In the genomic region with DNA sequence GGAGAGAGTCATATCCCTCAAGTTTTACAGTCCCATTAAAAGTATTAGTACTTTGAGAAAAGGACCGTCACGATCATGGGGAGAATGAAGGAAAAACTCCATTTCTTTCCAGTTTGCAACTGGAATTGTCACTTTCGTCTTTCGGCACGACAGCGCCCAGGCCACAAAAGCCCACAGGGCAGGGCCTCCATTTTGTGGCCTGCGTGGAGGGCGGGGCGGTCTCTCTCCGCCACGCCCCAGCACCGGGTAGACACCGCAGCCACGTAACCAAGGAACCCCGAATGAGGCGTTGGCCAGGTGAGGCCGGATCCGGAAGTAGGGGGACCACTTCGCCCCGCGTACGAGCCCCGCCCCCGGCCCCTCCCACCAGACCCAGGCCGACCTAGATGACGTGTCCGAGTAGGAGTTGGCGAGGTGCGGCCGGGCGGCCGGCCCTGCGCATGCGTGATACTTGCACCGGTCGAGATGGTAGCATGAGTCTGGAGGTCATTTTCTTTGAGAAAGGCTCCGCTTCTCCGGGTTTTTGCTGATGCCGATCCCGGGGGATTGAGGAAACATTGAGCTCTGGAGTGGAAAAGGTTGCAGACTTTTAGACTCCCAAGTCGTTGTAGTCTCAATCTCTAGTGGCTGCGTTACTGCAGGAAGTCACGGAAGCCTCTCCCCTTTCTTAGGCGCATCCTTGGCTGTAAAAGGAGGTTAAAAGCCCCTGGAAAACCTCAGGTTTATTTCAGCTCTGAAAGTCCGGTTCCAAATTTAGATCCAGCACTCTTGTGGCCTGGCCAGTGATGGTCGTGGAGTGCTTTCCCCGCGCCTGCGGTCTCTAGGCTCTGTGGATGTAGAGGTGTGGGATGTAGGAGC, we compare ENCODE assay signal across 8 cellular contexts. TPM values are rescaled to one million over a fixed set of nuclear protein-coding genes. Genes with fewer than 3 reads are reported as not detected.
DNase-seq lines count a peak whose midpoint lies in the region; ATAC-seq and TF ChIP-seq lines count a peak whose summit lies in the region.

No MANE protein-coding gene starts in this region.

- WGBS in hepatocyte (ENCODE audit: low lambda C conversion rate, missing lambda C conversion rate), result 8% methylated on average over 43 of the region's 49 CpGs
- WGBS in aorta, 2 donors, result 4 to 6% methylated on average over 43 to 49 of the region's 49 CpGs

- peaks cover 24% of the 10 kb centered on the region for H3K79me2 ChIP-seq in hepatocyte

- H3K4me2 ChIP-seq in hepatocyte, result peak overlapping the region; percentile 81

- DNase-seq in NCI-H2029 (lab: John Stamatoyannopoulos, UW) (peak; percentile 87), T-helper 9 cell (peak; percentile 94), astrocyte of the hippocampus (ENCODE audit: low read depth, low spot score) (peak; percentile 99), hepatocyte (ENCODE audit: low spot score) (peak; percentile 99), aorta (peak; percentile 98)

- H3K36me3 ChIP-seq in hepatocyte (replicated peaks; ENCODE audit: insufficient read depth, low read depth) (no peaks in the 10 kb centered on the region), rectal smooth muscle tissue (ENCODE audit: control insufficient read depth, insufficient read depth, low read length) (no peaks in the 10 kb centered on the region), aorta (ENCODE audit: control insufficient read depth in 1 of 2, insufficient read depth in 2 of 2, low read length in 1 of 2) (no peaks in the 10 kb centered on the region)

- H3K27me3 ChIP-seq in hepatocyte (no peaks in the 10 kb centered on the region), rectal smooth muscle tissue (ENCODE audit: control insufficient read depth, insufficient read depth, low read length) (no peaks in the 10 kb centered on the region), aorta (ENCODE audit: control insufficient read depth in 1 of 2, insufficient read depth in 2 of 2, low read length in 1 of 2) (no peaks in the 10 kb centered on the region)

- H4K20me1 ChIP-seq in hepatocyte (ENCODE audit: insufficient read depth, poor library complexity, severe bottlenecking), result peaks cover 10% of the 10 kb centered on the region

- peak overlapping the region; percentile 90 for H3K27ac ChIP-seq in hepatocyte
- H3K27ac ChIP-seq in rectal smooth muscle tissue (ENCODE audit: low read depth, low read length), result peak overlapping the region; percentile 81
- H3K27ac ChIP-seq in aorta (ENCODE audit: low read depth in 1 of 2, low read length in 2 of 2), result peak overlapping the region; percentile 57 to 87

- H3K4me3 ChIP-seq in hepatocyte (peak overlapping the region; percentile 12), rectal smooth muscle tissue (ENCODE audit: low read length) (peak overlapping the region; percentile 80), aorta (ENCODE audit: low read length in 2 of 2) (peak overlapping the region; percentile 23 to 44)

- ATAC-seq in GM18502 (IDR thresholded peaks at IDR 0.05; ENCODE audit: poor library complexity, unreplicated experiment), result peak; percentile 68
- ATAC-seq in HG02943 (IDR thresholded peaks at IDR 0.05; ENCODE audit: low read depth, unreplicated experiment), result peak; percentile 47
- ATAC-seq in aorta (ENCODE audit: low FRiP score), result peak; percentile 94

- intact Hi-C loops in aorta (cut with DNase I), result loop anchor here in 1 of 2 donors (5.0 kb wide), 1 partner anchor 61 kb away; no protein-coding TSS in a partner anchor

- H3K4me1 ChIP-seq in hepatocyte (ENCODE audit: insufficient read depth) (peaks cover 12% of the 10 kb centered on the region), rectal smooth muscle tissue (ENCODE audit: control insufficient read depth, insufficient read depth, low read length) (peaks cover 18% of the 10 kb centered on the region), aorta (ENCODE audit: control insufficient read depth in 1 of 2, insufficient read depth in 2 of 2, low read length in 2 of 2) (peaks cover 2 to 3% of the 10 kb centered on the region in 2 donors)

- no peak for TF ChIP-seq CTCF in hepatocyte (IDR thresholded peaks at IDR 0.05; ENCODE audit: poor library complexity)

- H3K9me2 ChIP-seq in hepatocyte (replicated peaks; ENCODE audit: insufficient read depth), result no peaks in the 10 kb centered on the region

- H3K9ac ChIP-seq in rectal smooth muscle tissue (ENCODE audit: low read length), result peak overlapping the region; percentile 61

- H2AFZ ChIP-seq in hepatocyte, result peak overlapping the region; percentile 67

- H3K9me3 ChIP-seq in hepatocyte (ENCODE audit: low read depth) (no peaks in the 10 kb centered on the region), aorta (ENCODE audit: control insufficient read depth, low read length) (no peaks in the 10 kb centered on the region)

RNA-seq across cellular contexts. Expression of gene TM9SF2, which starts 2.7 kb away (rescaled TPM):
- total RNA-seq in hepatocyte (272 and 280 TPM in 2 replicates), aorta (10 to 100 TPM; 74.5 to 93.3 TPM)
- polyA plus RNA-seq in hepatocyte (160 and 184 TPM in 2 replicates), aorta (10 to 100 TPM; 41.3 to 72.6 TPM)

Comparison
In these comparisons a context has a peak if more than half of its experiments do, and no peak if none do; other contexts are left out.
1. Peak in every context shown above with its lines: DNase-seq, ATAC-seq, H3K4me3 ChIP-seq and H3K27ac ChIP-seq.
2. H3K4me3 ChIP-seq: peak in every context shown above with its lines; median percentile 80 in rectal smooth muscle tissue; 34 in aorta; 12 in hepatocyte.